Comparison of ENCODE assay signal across 1 cellular context in genomic region chr6:33988121-33989015, GRCh38.
A peak's percentile ranks its signal among the peaks of the same experiment; 100 is the strongest.
TF ChIP-seq lines count a peak whose summit lies in the region.

No MANE protein-coding gene starts in this region.

TF ChIP-seq in HepG2, 621 proteins besides CTCF, POLR2A, EP300 and RAD21 (continued from another document and continues in another):
- TF ChIP-seq CEBPB (IDR thresholded peaks at IDR 0.05; ENCODE audit: borderline replicate concordance, low read depth, low read length) (no peak), MNT (IDR thresholded peaks at IDR 0.05) (no peak), ZNF136 (CRISPR knock-in tag; IDR thresholded peaks at IDR 0.05; ENCODE audit: low read depth) (0 out of 2 replicates have a peak, but pooled peaks have one; percentile 34), MXD4 (CRISPR knock-in tag; IDR thresholded peaks at IDR 0.05) (peak; percentile 61; the same call in 1 of the 2 replicates), HNRNPL (IDR thresholded peaks at IDR 0.05; ENCODE audit: low read depth, low read length) (no peak), ZNF619 (CRISPR knock-in tag; IDR thresholded peaks at IDR 0.05) (peak; percentile 32; the same call in 1 of the 2 replicates), MAFF (IDR thresholded peaks at IDR 0.05; ENCODE audit: low read depth, low read length) (peak; percentile 30; the same call in 1 of the 2 replicates), RFXANK (CRISPR knock-in tag; IDR thresholded peaks at IDR 0.05) (no peak; the same call in 1 of the 2 replicates), PHF21A (CRISPR knock-in tag; IDR thresholded peaks at IDR 0.05) (peak; percentile 99), NR1H2 (CRISPR knock-in tag; IDR thresholded peaks at IDR 0.05; ENCODE audit: borderline replicate concordance, low read depth) (no peak), ZNF329 (CRISPR knock-in tag; IDR thresholded peaks at IDR 0.05; ENCODE audit: low read depth) (no peak), TBX3 (IDR thresholded peaks at IDR 0.05; ENCODE audit: borderline replicate concordance) (peak; percentile 95), NFRKB (IDR thresholded peaks at IDR 0.05) (no peak), TOPORS (CRISPR knock-in tag; IDR thresholded peaks at IDR 0.05) (no peak; the same call in 1 of the 2 replicates), ZNF513 (CRISPR knock-in tag; conservative IDR thresholded peaks at IDR 0.05) (no peak), ZNF652 (CRISPR knock-in tag; IDR thresholded peaks at IDR 0.05; ENCODE audit: borderline replicate concordance, low read depth) (peak; percentile 57; the same call in 1 of the 2 replicates), ZNF770 (CRISPR knock-in tag; IDR thresholded peaks at IDR 0.05) (peak; percentile 69), MTF1 (CRISPR knock-in tag; IDR thresholded peaks at IDR 0.05) (no peak), FOSL1 (CRISPR knock-in tag; IDR thresholded peaks at IDR 0.05; ENCODE audit: borderline replicate concordance) (no peak), HMG20B (CRISPR knock-in tag; conservative IDR thresholded peaks at IDR 0.05) (peak; percentile 100), ZNF232 (CRISPR knock-in tag; IDR thresholded peaks at IDR 0.05; ENCODE audit: borderline replicate concordance) (peak; percentile 89), HNF4G (IDR thresholded peaks at IDR 0.05; ENCODE audit: borderline replicate concordance, low read depth, low read length) (peak; percentile 43; the same call in 1 of the 2 replicates), HNF4G (CRISPR knock-in tag; IDR thresholded peaks at IDR 0.05; ENCODE audit: borderline replicate concordance, low read depth) (no peak), RFX5 (IDR thresholded peaks at IDR 0.05; ENCODE audit: low read depth, low read length) (0 out of 2 replicates have a peak, but pooled peaks have one; percentile 41), KLF11 (CRISPR knock-in tag; IDR thresholded peaks at IDR 0.05) (peak; percentile 76), E2F2 (CRISPR knock-in tag; IDR thresholded peaks at IDR 0.05; ENCODE audit: borderline replicate concordance) (no peak), CREB3 (CRISPR knock-in tag; IDR thresholded peaks at IDR 0.05) (no peak), PHF8 (CRISPR knock-in tag; IDR thresholded peaks at IDR 0.05) (peak; percentile 41; the same call in 1 of the 2 replicates), MLX (CRISPR knock-in tag; IDR thresholded peaks at IDR 0.05) (peak; percentile 92), MXD3 (CRISPR knock-in tag; IDR thresholded peaks at IDR 0.05) (no peak), TEAD2 (CRISPR knock-in tag; IDR thresholded peaks at IDR 0.05) (no peak), HIVEP1 (CRISPR knock-in tag; IDR thresholded peaks at IDR 0.05) (peak; percentile 24; the same call in 1 of the 2 replicates), E2F5 (CRISPR knock-in tag; conservative IDR thresholded peaks at IDR 0.05) (no peak), ZNF24 (IDR thresholded peaks at IDR 0.05) (0 out of 2 replicates have a peak, but pooled peaks have one; percentile 54), ZNF646 (CRISPR knock-in tag; IDR thresholded peaks at IDR 0.05) (no peak), ZNF317 (CRISPR knock-in tag; IDR thresholded peaks at IDR 0.05) (peak; percentile 66; the same call in 1 of the 2 replicates), ZBTB3 (CRISPR knock-in tag; IDR thresholded peaks at IDR 0.05; ENCODE audit: borderline replicate concordance, low read depth) (peak; percentile 68; the same call in 1 of the 2 replicates), NFKBIZ (CRISPR knock-in tag; IDR thresholded peaks at IDR 0.05) (peak; percentile 86; the same call in 1 of the 2 replicates), ZNF660 (CRISPR knock-in tag; IDR thresholded peaks at IDR 0.05; ENCODE audit: borderline replicate concordance, low read depth) (no peak), ZNF775 (CRISPR knock-in tag; IDR thresholded peaks at IDR 0.05; ENCODE audit: borderline replicate concordance) (no peak), PTBP1 (IDR thresholded peaks at IDR 0.05; ENCODE audit: low read depth, low read length, poor library complexity, severe bottlenecking) (no peak), ELK4 (CRISPR knock-in tag; IDR thresholded peaks at IDR 0.05; ENCODE audit: borderline replicate concordance) (no peak), MAFG (CRISPR knock-in tag; IDR thresholded peaks at IDR 0.05) (no peak), GABPA (IDR thresholded peaks at IDR 0.05; ENCODE audit: low read depth, low read length) (no peak), GABPA (CRISPR knock-in tag; IDR thresholded peaks at IDR 0.05; ENCODE audit: low read depth) (peak; percentile 72), REXO4 (CRISPR knock-in tag; IDR thresholded peaks at IDR 0.05; ENCODE audit: borderline replicate concordance) (no peak), PCBP1 (IDR thresholded peaks at IDR 0.05; ENCODE audit: borderline replicate concordance, low read depth, low read length) (no peak), AHR (CRISPR knock-in tag; IDR thresholded peaks at IDR 0.05) (no peak; the same call in 1 of the 2 replicates), ZNF253 (CRISPR knock-in tag; IDR thresholded peaks at IDR 0.05; ENCODE audit: borderline replicate concordance) (no peak), ZNF558 (CRISPR knock-in tag; IDR thresholded peaks at IDR 0.05; ENCODE audit: borderline replicate concordance) (no peak; the same call in 1 of the 2 replicates), KAT7 (CRISPR knock-in tag; IDR thresholded peaks at IDR 0.05; ENCODE audit: borderline replicate concordance) (0 out of 2 replicates have a peak, but pooled peaks have one; percentile 63)
